Comparison of ENCODE assay signal across 1 cellular context in genomic region chr13:51452391-51453307, GRCh38.
TF ChIP-seq lines count a peak whose summit lies in the region.

INTS6 (minus strand) TSS chr13:51453036; CDS start chr13:51452525, 511 bp downstream.

TF ChIP-seq in SK-N-SH treated with all-trans-retinoic acid at 6 μM for 48 hours, 23 proteins besides CTCF, POLR2A, EP300 and RAD21 (continued from another document):
- TF ChIP-seq, protein P1, sequence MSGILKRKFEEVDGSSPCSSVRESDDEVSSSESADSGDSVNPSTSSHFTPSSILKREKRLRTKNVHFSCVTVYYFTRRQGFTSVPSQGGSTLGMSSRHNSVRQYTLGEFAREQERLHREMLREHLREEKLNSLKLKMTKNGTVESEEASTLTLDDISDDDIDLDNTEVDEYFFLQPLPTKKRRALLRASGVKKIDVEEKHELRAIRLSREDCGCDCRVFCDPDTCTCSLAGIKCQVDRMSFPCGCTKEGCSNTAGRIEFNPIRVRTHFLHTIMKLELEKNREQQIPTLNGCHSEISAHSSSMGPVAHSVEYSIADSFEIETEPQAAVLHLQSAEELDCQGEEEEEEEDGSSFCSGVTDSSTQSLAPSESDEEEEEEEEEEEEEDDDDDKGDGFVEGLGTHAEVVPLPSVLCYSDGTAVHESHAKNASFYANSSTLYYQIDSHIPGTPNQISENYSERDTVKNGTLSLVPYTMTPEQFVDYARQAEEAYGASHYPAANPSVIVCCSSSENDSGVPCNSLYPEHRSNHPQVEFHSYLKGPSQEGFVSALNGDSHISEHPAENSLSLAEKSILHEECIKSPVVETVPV (CRISPR knock-in tag; IDR thresholded peaks at IDR 0.05), result 0 out of 2 replicates have a peak, but pooled peaks have one; percentile 36
